8 cellular contexts compared by ENCODE assay signal in genomic region chr17:7440823-7441174, GRCh38. TPM values are rescaled to one million over a fixed set of nuclear protein-coding genes. Genes with fewer than 3 reads are reported as not detected.
A peak's percentile ranks its signal among the peaks of the same experiment; 100 is the strongest.
DNase-seq lines count a peak whose midpoint lies in the region; ATAC-seq and TF ChIP-seq lines count a peak whose summit lies in the region.

No MANE protein-coding gene starts in this region.

- POLR2A ChIA-PET in activated CD4-positive, alpha-beta memory T cell treated with anti-CD3 and anti-CD28 coated beads, Interleukin-2, amount 10 ng/mL, durations not matched to agents 7 days and 5 days (lab: Charles Lee): interaction anchor here (0.7 to 14.4 kb wide), 7 partner anchors 12 to 143 kb away, joined by 3 to 232 read pairs (median 5); partner anchors contain the start of genes MPDU1, POLR2A, SLC35G6 and ZBTB4

- TF ChIP-seq CTCF in thyroid gland (IDR thresholded peaks at IDR 0.05): no peak

- ATAC-seq in activated T-cell treated with anti-CD3 and anti-CD28 coated beads, Interleukin-2, amount 50 U/mL, for 4 hours: no peak
- no peak for ATAC-seq in GM18498 (IDR thresholded peaks at IDR 0.05; ENCODE audit: unreplicated experiment)

- H3K27ac ChIP-seq in thyroid gland: peak overlapping the region in 2 of 3 donors; percentile 69 to 82

- no peaks in the 10 kb centered on the region for H3K9me3 Mint-ChIP-seq in activated T-cell treated with anti-CD3 and anti-CD28 coated beads, Interleukin-2, amount 50 U/mL, for 4 hours
- H3K9me3 Mint-ChIP-seq in activated CD4-positive, alpha-beta memory T cell treated with anti-CD3 and anti-CD28 coated beads, Interleukin-2, amount 10 ng/mL, durations not matched to agents 7 days and 5 days: no peaks in the 10 kb centered on the region

- no peaks in the 10 kb centered on the region for H3K36me3 Mint-ChIP-seq in activated T-cell treated with anti-CD3 and anti-CD28 coated beads, Interleukin-2, amount 50 U/mL, for 4 hours (ENCODE audit: insufficient read depth)
- H3K36me3 Mint-ChIP-seq in activated CD4-positive, alpha-beta memory T cell treated with anti-CD3 and anti-CD28 coated beads, Interleukin-2, amount 10 ng/mL, durations not matched to agents 7 days and 5 days (ENCODE audit: low read depth): peaks cover 23% of the 10 kb centered on the region

- DNase-seq in activated T-cell treated with anti-CD3 and anti-CD28 coated beads, Interleukin-2, amount 50 U/mL, for 4 hours: no peak
- DNase-seq in activated T-cell treated with anti-CD3 and anti-CD28 coated beads, Interleukin-2, amount 50 U/mL, for 1 hour: no peak
- DNase-seq in activated CD4-positive, alpha-beta memory T cell treated with anti-CD3 and anti-CD28 coated beads, Interleukin-2, amount 10 ng/mL, durations not matched to agents 7 days and 5 days: peak; percentile 18
- DNase-seq in hypothalamus (lab: John Stamatoyannopoulos, UW) (peak in 27 of 51 donors; percentile 17 to 67 (median 36)), thyroid gland (peak; percentile 75 to 79), NCI-H2196 (lab: John Stamatoyannopoulos, UW; ENCODE audit: unreplicated experiment) (no peak), NCI-H187 (lab: John Stamatoyannopoulos, UW) (no peak)

- H3K4me1 ChIP-seq in thyroid gland: peaks cover 34 to 62% of the 10 kb centered on the region in 2 donors

- peaks cover 63% of the 10 kb centered on the region for H3K27me3 Mint-ChIP-seq in activated T-cell treated with anti-CD3 and anti-CD28 coated beads, Interleukin-2, amount 50 U/mL, for 4 hours (ENCODE audit: low read depth)
- peaks cover 65% of the 10 kb centered on the region for H3K27me3 Mint-ChIP-seq in activated CD4-positive, alpha-beta memory T cell treated with anti-CD3 and anti-CD28 coated beads, Interleukin-2, amount 10 ng/mL, durations not matched to agents 7 days and 5 days

- 15 to 28% methylated on average over 2 to 11 of the region's 12 CpGs for WGBS in thyroid gland, 2 donors

- no peaks in the 10 kb centered on the region for H3K27me3 ChIP-seq in thyroid gland

- intact Hi-C loops in thyroid gland (cut with DNase I): loop anchor here (5.0 kb wide), 1 partner anchor 37 kb away; the partner anchor contains the start of gene ZBTB4

- peak overlapping the region in 1 of 3 donors; percentile 51 for H3K4me3 ChIP-seq in thyroid gland (replicated peaks in 1 of 3)

- CTCF ChIA-PET in activated CD4-positive, alpha-beta memory T cell treated with anti-CD3 and anti-CD28 coated beads, Interleukin-2, amount 10 ng/mL, durations not matched to agents 7 days and 5 days (lab: Charles Lee): interaction anchor here (0.8 to 3.7 kb wide), 3 partner anchors 44 to 120 kb away, joined by 3 to 18 read pairs (median 3); no protein-coding TSS in a partner anchor

- TF ChIP-seq POLR2A in thyroid gland (IDR thresholded peaks at IDR 0.05): no peak

- peak overlapping the region; percentile 74 for H3K4me3 Mint-ChIP-seq in activated T-cell treated with anti-CD3 and anti-CD28 coated beads, Interleukin-2, amount 50 U/mL, for 4 hours
- peak overlapping the region; percentile 74 for H3K4me3 Mint-ChIP-seq in activated CD4-positive, alpha-beta memory T cell treated with anti-CD3 and anti-CD28 coated beads, Interleukin-2, amount 10 ng/mL, durations not matched to agents 7 days and 5 days

- no peaks in the 10 kb centered on the region for H3K36me3 ChIP-seq in thyroid gland

- peaks cover 37% of the 10 kb centered on the region for H3K4me1 Mint-ChIP-seq in activated T-cell treated with anti-CD3 and anti-CD28 coated beads, Interleukin-2, amount 50 U/mL, for 4 hours (ENCODE audit: low read depth)
- H3K4me1 Mint-ChIP-seq in activated CD4-positive, alpha-beta memory T cell treated with anti-CD3 and anti-CD28 coated beads, Interleukin-2, amount 10 ng/mL, durations not matched to agents 7 days and 5 days: peaks cover 49% of the 10 kb centered on the region

- H3K27ac Mint-ChIP-seq in activated CD4-positive, alpha-beta memory T cell treated with anti-CD3 and anti-CD28 coated beads, Interleukin-2, amount 10 ng/mL, durations not matched to agents 7 days and 5 days: no peak overlapping the region

- H3K9me3 ChIP-seq in thyroid gland: no peaks in the 10 kb centered on the region

RNA-seq across cellular contexts. Expression of gene FGF11, which starts 1.5 kb away (rescaled TPM):
- total RNA-seq in activated T-cell treated with anti-CD3 and anti-CD28 coated beads, Interleukin-2, amount 50 U/mL, for 4 hours: under 1 TPM; 0.19 to 0.32 (median 0.28) TPM
- total RNA-seq in activated CD4-positive, alpha-beta memory T cell treated with anti-CD3 and anti-CD28 coated beads, Interleukin-2, amount 10 ng/mL, durations not matched to agents 7 days and 5 days: 10 to 100 TPM in 1 of 2 experiments, 1 to 10 TPM in 1; 8.9 to 10.8 TPM
- 10 to 100 TPM in 3 of 4 donors, 1 to 10 TPM in 1; 4.3 to 12.1 (median 10.5) TPM for total RNA-seq in thyroid gland

RNA-seq across cellular contexts. Expression of gene CHRNB1, which starts 4.1 kb away (rescaled TPM):
- total RNA-seq in activated T-cell treated with anti-CD3 and anti-CD28 coated beads, Interleukin-2, amount 50 U/mL, for 4 hours: 1 to 10 TPM; 3.9 to 4.6 (median 4.3) TPM
- 10 to 100 TPM; 13.0 to 14.6 TPM for total RNA-seq in activated CD4-positive, alpha-beta memory T cell treated with anti-CD3 and anti-CD28 coated beads, Interleukin-2, amount 10 ng/mL, durations not matched to agents 7 days and 5 days
- 10 to 100 TPM; 13.4 to 29.2 (median 19.8) TPM for total RNA-seq in thyroid gland

RNA-seq across cellular contexts. Expression of gene TMEM102, which starts 5.6 kb away (rescaled TPM):
- 10 to 100 TPM; 11.8 to 13.9 (median 12.0) TPM for total RNA-seq in activated T-cell treated with anti-CD3 and anti-CD28 coated beads, Interleukin-2, amount 50 U/mL, for 4 hours
- total RNA-seq in activated CD4-positive, alpha-beta memory T cell treated with anti-CD3 and anti-CD28 coated beads, Interleukin-2, amount 10 ng/mL, durations not matched to agents 7 days and 5 days: 10 to 100 TPM; 18.0 TPM
- 10 to 100 TPM; 11.3 to 19.4 (median 16.4) TPM for total RNA-seq in thyroid gland

RNA-seq across cellular contexts. Expression of gene SPEM3, which starts 12.1 kb away (rescaled TPM):
- total RNA-seq in activated T-cell treated with anti-CD3 and anti-CD28 coated beads, Interleukin-2, amount 50 U/mL, for 4 hours: not detected
- not detected for total RNA-seq in activated CD4-positive, alpha-beta memory T cell treated with anti-CD3 and anti-CD28 coated beads, Interleukin-2, amount 10 ng/mL, durations not matched to agents 7 days and 5 days
- not detected for total RNA-seq in thyroid gland

RNA-seq across cellular contexts. Expression of gene SPEM2, which starts 15.4 kb away (rescaled TPM):
- not detected for total RNA-seq in activated T-cell treated with anti-CD3 and anti-CD28 coated beads, Interleukin-2, amount 50 U/mL, for 4 hours
- total RNA-seq in activated CD4-positive, alpha-beta memory T cell treated with anti-CD3 and anti-CD28 coated beads, Interleukin-2, amount 10 ng/mL, durations not matched to agents 7 days and 5 days: not detected
- under 1 TPM in 1 of 4 donors, not detected in 3; 0.40 TPM for total RNA-seq in thyroid gland

Comparison
In these comparisons a context has a peak if more than half of its experiments do, and no peak if none do; other contexts are left out.
1. DNase-seq: peak in activated CD4-positive, alpha-beta memory T cell treated with anti-CD3 and anti-CD28 coated beads, Interleukin-2, amount 10 ng/mL, durations not matched to agents 7 days and 5 days (single experiment), hypothalamus (27 of 51) and thyroid gland (2 of 2); none in activated T-cell treated with anti-CD3 and anti-CD28 coated beads, Interleukin-2, amount 50 U/mL, for 4 hours (single experiment), activated T-cell treated with anti-CD3 and anti-CD28 coated beads, Interleukin-2, amount 50 U/mL, for 1 hour (single experiment), NCI-H2196 (single experiment) and NCI-H187 (0 of 2).
2. RNA of gene FGF11, which starts 1.5 kb away (total RNA-seq): 8.9 to 10.8 TPM in activated CD4-positive, alpha-beta memory T cell treated with anti-CD3 and anti-CD28 coated beads, Interleukin-2, amount 10 ng/mL, durations not matched to agents 7 days and 5 days and 4.3 to 12.1 TPM in thyroid gland; 0.19 to 0.32 TPM in activated T-cell treated with anti-CD3 and anti-CD28 coated beads, Interleukin-2, amount 50 U/mL, for 4 hours; every median in the first group is over 4 times any median in the second.